19 cellular contexts compared by ENCODE assay signal in the genomic region with DNA sequence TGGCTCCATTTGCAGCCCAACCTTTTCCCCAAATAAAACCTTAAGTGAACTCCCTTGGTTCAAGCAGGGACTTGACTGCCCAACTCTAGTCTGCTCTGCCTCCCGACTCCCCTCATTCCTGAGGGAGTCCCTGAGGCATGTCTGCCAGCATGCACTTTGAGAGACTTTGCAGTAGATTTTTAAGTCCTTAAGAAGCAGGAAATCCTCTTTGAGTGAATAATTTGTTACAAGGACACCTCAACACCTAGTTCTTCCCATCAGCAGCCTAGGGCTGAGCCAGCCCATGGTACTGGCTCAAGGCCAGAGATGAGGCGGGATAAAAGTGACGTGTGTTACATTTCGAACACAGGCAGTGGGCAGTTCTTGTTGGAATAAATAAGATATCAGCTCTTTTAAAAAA.
DNase-seq lines count a peak whose midpoint lies in the region; ATAC-seq and TF ChIP-seq lines count a peak whose summit lies in the region.
"Had no signal": no experiment of that assay in that cellular context is flagged by ENCODE, and none has a peak within 500 bp of the region (broad histone marks: within the 10 kb centered on the region; RNA-seq: fewer than 3 reads in every experiment).

No MANE protein-coding gene starts in this region.

- ATAC-seq in activated CD8-positive, alpha-beta T cell treated with anti-CD3 and anti-CD28 coated beads for 36 hours: no peak
- ATAC-seq in activated CD8-positive, alpha-beta T cell treated with anti-CD3 and anti-CD28 coated beads, Interleukin-2, amount 10 ng/mL, durations not matched to agents 7 days and 5 days: no peak
- peak; percentile 41; the same call in 2 of the 3 replicates for ATAC-seq in SK-N-SH treated with all-trans-retinoic acid at 6 μM for 48 hours
- ATAC-seq: HCT116; right lobe of liver; stimulated activated naive CD8-positive, alpha-beta T cell treated with anti-CD3 and anti-CD28 coated beads, Interleukin-15, amount 100 ng/mL, for 72 hours; T-helper 17 cell had no signal

- no peak for DNase-seq in activated CD8-positive, alpha-beta T cell treated with anti-CD3 and anti-CD28 coated beads for 36 hours
- DNase-seq in activated CD8-positive, alpha-beta T cell treated with anti-CD3 and anti-CD28 coated beads, Interleukin-2, amount 10 ng/mL, durations not matched to agents 7 days and 5 days: no peak
- peak; percentile 59 for DNase-seq in epithelial cell of esophagus (ENCODE audit: low read depth)
- DNase-seq in nephron progenitor cell: no peak
- DNase-seq in hepatic stellate cell (ENCODE audit: low spot score): no peak
- no peak for DNase-seq in RPMI8226
- no peak for DNase-seq in stimulated activated naive CD4-positive, alpha-beta T cell treated with Interleukin-2 at 50 U/mL for 16 hours (lab: John Stamatoyannopoulos, UW)
- DNase-seq: activated gamma-delta T cell; DND-41; NCI-H1436 treated with DMSO at 0.1 percent for 48 hours; NCI-H2227 treated with DMSO at 0.1 percent for 48 hours; right lobe of liver; SHP77 treated with DMSO at 0.1 percent for 48 hours; stimulated activated naive CD8-positive, alpha-beta T cell treated with anti-CD3 and anti-CD28 coated beads, Interleukin-15, amount 100 ng/mL, for 72 hours; T-helper 17 cell; upper lobe of left lung had no signal

- peaks cover 67% of the 10 kb centered on the region for H3K4me1 Mint-ChIP-seq in activated CD8-positive, alpha-beta T cell treated with anti-CD3 and anti-CD28 coated beads for 36 hours (ENCODE audit: low read depth)
- peaks cover 39% of the 10 kb centered on the region for H3K4me1 Mint-ChIP-seq in activated CD8-positive, alpha-beta T cell treated with anti-CD3 and anti-CD28 coated beads, Interleukin-2, amount 10 ng/mL, durations not matched to agents 7 days and 5 days (ENCODE audit: low read depth)
- H3K4me1 Mint-ChIP-seq in nephron progenitor cell: peaks cover 72% of the 10 kb centered on the region

- no peak overlapping the region for H3K4me3 ChIP-seq in epithelial cell of esophagus (ENCODE audit: low read length)
- H3K4me3 ChIP-seq: right lobe of liver, upper lobe of left lung had no signal

- intact Hi-C loops in activated CD8-positive, alpha-beta T cell treated with anti-CD3 and anti-CD28 coated beads for 36 hours (cut with micrococcal nuclease): no loop called here

- no peak overlapping the region for H3K4me3 Mint-ChIP-seq in activated CD8-positive, alpha-beta T cell treated with anti-CD3 and anti-CD28 coated beads for 36 hours
- no peak overlapping the region for H3K4me3 Mint-ChIP-seq in activated CD8-positive, alpha-beta T cell treated with anti-CD3 and anti-CD28 coated beads, Interleukin-2, amount 10 ng/mL, durations not matched to agents 7 days and 5 days
- no peak overlapping the region for H3K4me3 Mint-ChIP-seq in nephron progenitor cell
- H3K4me3 Mint-ChIP-seq: mesothelial cell of epicardium; stimulated activated naive CD8-positive, alpha-beta T cell treated with anti-CD3 and anti-CD28 coated beads, Interleukin-15, amount 100 ng/mL, for 72 hours; T-helper 17 cell had no signal

- TF ChIP-seq CTCF in activated CD8-positive, alpha-beta T cell treated with anti-CD3 and anti-CD28 coated beads for 36 hours (IDR thresholded peaks at IDR 0.05): no peak
- TF ChIP-seq CTCF in epithelial cell of esophagus (IDR thresholded peaks at IDR 0.05; ENCODE audit: insufficient read depth, low read depth, low read length, missing control alignments): no peak
- TF ChIP-seq CTCF in nephron progenitor cell (IDR thresholded peaks at IDR 0.05): no peak

- POLR2A ChIA-PET in activated CD8-positive, alpha-beta T cell treated with anti-CD3 and anti-CD28 coated beads for 36 hours (lab: Charles Lee): interaction anchor here (1.4 kb wide), 1 partner anchor 18 kb away, joined by 3 read pairs; no protein-coding TSS in a partner anchor
- POLR2A ChIA-PET in activated CD8-positive, alpha-beta T cell treated with anti-CD3 and anti-CD28 coated beads, Interleukin-2, amount 10 ng/mL, durations not matched to agents 7 days and 5 days (lab: Charles Lee): no interaction called here

- CTCF ChIA-PET in activated CD8-positive, alpha-beta T cell treated with anti-CD3 and anti-CD28 coated beads for 36 hours (lab: Charles Lee): interaction anchor here (1.1 to 1.9 kb wide), 4 partner anchors 55 to 335 kb away, joined by 3 to 7 read pairs (median 4); no protein-coding TSS in a partner anchor
- CTCF ChIA-PET in activated CD8-positive, alpha-beta T cell treated with anti-CD3 and anti-CD28 coated beads, Interleukin-2, amount 10 ng/mL, durations not matched to agents 7 days and 5 days (lab: Charles Lee): interaction anchor here (1.2 to 1.9 kb wide), 2 partner anchors 43 kb away, joined by 3 to 4 read pairs; no protein-coding TSS in a partner anchor

- peaks cover 8% of the 10 kb centered on the region for H3K9me3 Mint-ChIP-seq in activated CD8-positive, alpha-beta T cell treated with anti-CD3 and anti-CD28 coated beads for 36 hours
- peaks cover 5% of the 10 kb centered on the region for H3K9me3 Mint-ChIP-seq in activated CD8-positive, alpha-beta T cell treated with anti-CD3 and anti-CD28 coated beads, Interleukin-2, amount 10 ng/mL, durations not matched to agents 7 days and 5 days (ENCODE audit: insufficient read depth)
- H3K9me3 Mint-ChIP-seq in nephron progenitor cell: peaks cover 5% of the 10 kb centered on the region

- H3K27ac Mint-ChIP-seq in activated CD8-positive, alpha-beta T cell treated with anti-CD3 and anti-CD28 coated beads for 36 hours: peak overlapping the region; percentile 1
- no peak overlapping the region for H3K27ac Mint-ChIP-seq in activated CD8-positive, alpha-beta T cell treated with anti-CD3 and anti-CD28 coated beads, Interleukin-2, amount 10 ng/mL, durations not matched to agents 7 days and 5 days
- H3K27ac Mint-ChIP-seq in nephron progenitor cell: peak overlapping the region; percentile 16
- H3K27ac Mint-ChIP-seq: mesothelial cell of epicardium, T-helper 17 cell had no signal

- H3K27me3 Mint-ChIP-seq in activated CD8-positive, alpha-beta T cell treated with anti-CD3 and anti-CD28 coated beads for 36 hours: no peaks in the 10 kb centered on the region
- H3K27me3 Mint-ChIP-seq in activated CD8-positive, alpha-beta T cell treated with anti-CD3 and anti-CD28 coated beads, Interleukin-2, amount 10 ng/mL, durations not matched to agents 7 days and 5 days (ENCODE audit: low read depth): no peaks in the 10 kb centered on the region
- no peaks in the 10 kb centered on the region for H3K27me3 Mint-ChIP-seq in nephron progenitor cell (ENCODE audit: low read depth, poor library complexity)
- H3K27me3 Mint-ChIP-seq: stimulated activated naive CD8-positive, alpha-beta T cell treated with anti-CD3 and anti-CD28 coated beads, Interleukin-15, amount 100 ng/mL, for 72 hours; T-helper 17 cell had no signal

- peaks cover 30% of the 10 kb centered on the region for H3K36me3 Mint-ChIP-seq in activated CD8-positive, alpha-beta T cell treated with anti-CD3 and anti-CD28 coated beads for 36 hours (ENCODE audit: low read depth)
- H3K36me3 Mint-ChIP-seq in activated CD8-positive, alpha-beta T cell treated with anti-CD3 and anti-CD28 coated beads, Interleukin-2, amount 10 ng/mL, durations not matched to agents 7 days and 5 days (ENCODE audit: low read depth): peaks cover 30% of the 10 kb centered on the region
- H3K36me3 Mint-ChIP-seq in nephron progenitor cell (ENCODE audit: low read depth): peaks cover 6% of the 10 kb centered on the region

TF ChIP-seq in SK-N-SH treated with all-trans-retinoic acid at 6 μM for 48 hours, 23 proteins besides CTCF, POLR2A, EP300 and RAD21:
- TF ChIP-seq ISL1 (CRISPR knock-in tag; IDR thresholded peaks at IDR 0.05) (no peak), ZFP3 (CRISPR knock-in tag; IDR thresholded peaks at IDR 0.05) (no peak), RARB (CRISPR knock-in tag; IDR thresholded peaks at IDR 0.05) (no peak), ZC3H10 (CRISPR knock-in tag; IDR thresholded peaks at IDR 0.05) (no peak), OSR1 (CRISPR knock-in tag; IDR thresholded peaks at IDR 0.05) (no peak), ESRRG (CRISPR knock-in tag; IDR thresholded peaks at IDR 0.05) (no peak), CSDC2 (CRISPR knock-in tag; IDR thresholded peaks at IDR 0.05) (no peak), GLIS3 (CRISPR knock-in tag; IDR thresholded peaks at IDR 0.05) (no peak), TCF4 (CRISPR knock-in tag; IDR thresholded peaks at IDR 0.05; ENCODE audit: borderline replicate concordance) (no peak)
